ENCODE assay signal across 21 cellular contexts in genomic region chr13:82565191-82565590, GRCh38.
"Had no signal": no experiment of that assay in that cellular context is flagged by ENCODE, and none has a peak within 500 bp of the region (broad histone marks: within the 10 kb centered on the region; RNA-seq: fewer than 3 reads in every experiment).

No MANE protein-coding gene starts in this region.

- DNase-seq: effector CD4-positive, alpha-beta T cell; endodermal cell; heart left ventricle; hippocampal formation; kidney glomerular epithelial cell; mammary epithelial cell; naive thymus-derived CD8-positive, alpha-beta T cell; ovary; sigmoid colon; stimulated activated CD4-positive, alpha-beta T cell treated with anti-CD3 and anti-CD28 coated beads, Interleukin-2, amount 100 ng/mL, for 48 hours; stimulated activated naive CD4-positive, alpha-beta T cell treated with Interleukin-2 at 50 U/mL for 16 hours; thyroid gland had no signal

- H3K27ac ChIP-seq: coronary artery, heart left ventricle, ovary, right atrium auricular region, sigmoid colon, skin epidermis, suprapubic skin, thyroid gland had no signal

- H3K4me1 ChIP-seq: heart left ventricle, right atrium auricular region, sigmoid colon, suprapubic skin, thyroid gland had no signal

- ATAC-seq: heart left ventricle; left lobe of liver; naive thymus-derived CD8-positive, alpha-beta T cell had no signal

- H3K27me3 ChIP-seq: heart left ventricle, right atrium auricular region, sigmoid colon, suprapubic skin, thyroid gland had no signal

- H3K4me3 ChIP-seq: coronary artery, heart left ventricle, ovary, right atrium auricular region, sigmoid colon, skin epidermis, suprapubic skin, thyroid gland had no signal

- H3K9me3 ChIP-seq: heart left ventricle, right atrium auricular region, sigmoid colon, suprapubic skin, thyroid gland had no signal

- FAIRE-seq: endothelial cell of umbilical vein, frontal cortex, islet of Langerhans, urothelium cell line had no signal

- H3K36me3 ChIP-seq: heart left ventricle, ovary, right atrium auricular region, sigmoid colon, suprapubic skin, thyroid gland had no signal
